12 cellular contexts compared by ENCODE assay signal in genomic region chr6:15265787-15266186, GRCh38. TPM values are rescaled to one million over a fixed set of nuclear protein-coding genes. Genes with fewer than 3 reads are reported as not detected.
A peak's percentile ranks its signal among the peaks of the same experiment; 100 is the strongest.
DNase-seq lines count a peak whose midpoint lies in the region; ATAC-seq, FAIRE-seq and TF ChIP-seq lines count a peak whose summit lies in the region.
"Had no signal": no experiment of that assay in that cellular context is flagged by ENCODE, and none has a peak within 500 bp of the region (broad histone marks: within the 10 kb centered on the region; RNA-seq: fewer than 3 reads in every experiment).

No MANE protein-coding gene starts in this region.

- H3K36me3 ChIP-seq in GM12878 (ENCODE audit: control insufficient read depth in 2 of 2, insufficient read depth in 2 of 2, low read length in 1 of 2): peaks cover 0 to 5% of the 10 kb centered on the region in 2 experiments; a peak in 2 of 4 replicates

- peak overlapping the region; percentile 24; the same call in 1 of the 2 replicates for H3K9ac ChIP-seq in GM12878 (ENCODE audit: control insufficient read depth, insufficient read depth, low read length)

- peak overlapping the region; percentile 81 for H3K4me2 ChIP-seq in GM12878 (ENCODE audit: control insufficient read depth, insufficient read depth)

- peaks cover 69% of the 10 kb centered on the region for H3K36me3 Mint-ChIP-seq in activated T-cell treated with anti-CD3 and anti-CD28 coated beads, Interleukin-2, amount 50 U/mL, for 24 hours (ENCODE audit: low read depth)

- peak overlapping the region; percentile 62 for H3K27ac ChIP-seq in GM12878 (ENCODE audit: control insufficient read depth, insufficient read depth)

- no peak for DNase-seq in activated T-cell treated with anti-CD3 and anti-CD28 coated beads, Interleukin-2, amount 50 U/mL, for 24 hours
- DNase-seq in activated T-cell treated with anti-CD3 and anti-CD28 coated beads for 4 hours (no peak), GM12878 (ENCODE audit: low read depth, low spot score) (no peak), lung microvascular endothelial cell (ENCODE audit: low read depth in 2 of 2) (peak; percentile 54 to 86), DMS114 treated with DMSO at 0.1 percent for 48 hours (lab: John Stamatoyannopoulos, UW; ENCODE audit: unreplicated experiment) (no peak), NCI-H2107 (lab: John Stamatoyannopoulos, UW) (no peak)
- no peak for DNase-seq in stimulated activated naive CD8-positive, alpha-beta T cell treated with anti-CD3 and anti-CD28 coated beads, Interleukin-15, amount 100 ng/mL, for 72 hours
- DNase-seq: activated effector memory CD4-positive, alpha-beta T cell treated with Interleukin-2 at 50 U/mL for 16 hours; effector CD8-positive, alpha-beta T cell; RPMI8226; stimulated activated CD4-positive, alpha-beta T cell treated with anti-CD3 and anti-CD28 coated beads, Interleukin-15, amount 100 ng/mL, for 24 hours had no signal

- H3K9me3 Mint-ChIP-seq in activated T-cell treated with anti-CD3 and anti-CD28 coated beads, Interleukin-2, amount 50 U/mL, for 24 hours: no peaks in the 10 kb centered on the region
- no peaks in the 10 kb centered on the region for H3K9me3 Mint-ChIP-seq in stimulated activated naive CD8-positive, alpha-beta T cell treated with anti-CD3 and anti-CD28 coated beads, Interleukin-15, amount 100 ng/mL, for 72 hours

- H3K4me1 Mint-ChIP-seq in activated T-cell treated with anti-CD3 and anti-CD28 coated beads, Interleukin-2, amount 50 U/mL, for 24 hours (ENCODE audit: low read depth): peaks cover 89% of the 10 kb centered on the region
- peaks cover 96% of the 10 kb centered on the region for H3K4me1 Mint-ChIP-seq in stimulated activated naive CD8-positive, alpha-beta T cell treated with anti-CD3 and anti-CD28 coated beads, Interleukin-15, amount 100 ng/mL, for 72 hours

- SMC1A ChIA-PET in GM12878 (lab: Charles Lee; ENCODE audit: uncharacterized antibody, unreplicated experiment): interaction anchor here (1.0 to 9.3 kb wide), 18 partner anchors 12 to 940 kb away, joined by 3 to 89 read pairs (median 6); no protein-coding TSS in a partner anchor

- TF ChIP-seq POLR2A in GM12878 (IDR thresholded peaks at IDR 0.05; ENCODE audit: low read depth, low read length): no peak

- in situ Hi-C loops in GM12878 (cut with MboI): no loop called here

- peaks cover 61% of the 10 kb centered on the region for H3K4me1 ChIP-seq in GM12878 (ENCODE audit: control insufficient read depth, insufficient read depth, low read length)

- H2AFZ ChIP-seq in GM12878 (ENCODE audit: control insufficient read depth, low read depth, low read length): no peak overlapping the region

- H4K20me1 ChIP-seq in GM12878 (ENCODE audit: control insufficient read depth, insufficient read depth): 0 out of 2 replicates have a peak, but pooled peaks cover 5% of the 10 kb centered on the region

- no peak overlapping the region for H3K4me3 Mint-ChIP-seq in activated T-cell treated with anti-CD3 and anti-CD28 coated beads, Interleukin-2, amount 50 U/mL, for 24 hours
- H3K4me3 Mint-ChIP-seq in stimulated activated naive CD8-positive, alpha-beta T cell treated with anti-CD3 and anti-CD28 coated beads, Interleukin-15, amount 100 ng/mL, for 72 hours: peak overlapping the region; percentile 48 to 73

- RAD21 ChIA-PET in GM12878 (lab: Charles Lee; ENCODE audit: unreplicated experiment): interaction anchor here (0.6 to 6.1 kb wide), 23 partner anchors 8 to 198 kb away, joined by 3 to 64 read pairs (median 5); partner anchors contain the start of gene JARID2

- H3K27ac Mint-ChIP-seq in activated T-cell treated with anti-CD3 and anti-CD28 coated beads, Interleukin-2, amount 50 U/mL, for 24 hours: peak overlapping the region; percentile 59
- H3K27ac Mint-ChIP-seq in stimulated activated naive CD8-positive, alpha-beta T cell treated with anti-CD3 and anti-CD28 coated beads, Interleukin-15, amount 100 ng/mL, for 72 hours: no peak overlapping the region

- TF ChIP-seq EP300 in GM12878 (IDR thresholded peaks at IDR 0.05; ENCODE audit: borderline replicate concordance in 1 of 2, control insufficient read depth in 1 of 2, low read depth in 2 of 2, low read length in 2 of 2): no peak

- TF ChIP-seq RAD21 in GM12878 (IDR thresholded peaks at IDR 0.05; ENCODE audit: insufficient read depth, low read depth, low read length): no peak

- FAIRE-seq in GM12878 (lab: Jason Lieb, UNC): no peak

- CTCF ChIA-PET in GM12878 (lab: Yijun Ruan, JAX): interaction anchor here (0.9 to 3.0 kb wide), 9 partner anchors 10 to 125 kb away, joined by 3 to 21 read pairs (median 5); no protein-coding TSS in a partner anchor

- no peaks in the 10 kb centered on the region for H3K9me3 ChIP-seq in GM12878 (replicated peaks; ENCODE audit: control insufficient read depth, insufficient read depth, low read length)

- intact Hi-C loops in GM12878 (cut with micrococcal nuclease; ENCODE audit: unreplicated experiment): loop anchor here (5.0 kb wide), 1 partner anchor 37 kb away; no protein-coding TSS in a partner anchor

- H3K27me3 ChIP-seq in GM12878 (replicated peaks in 1 of 2; ENCODE audit: control insufficient read depth in 2 of 2, insufficient read depth in 2 of 2, low read length in 1 of 2): no peaks in the 10 kb centered on the region

- WGBS in GM12878 (ENCODE audit: insufficient coverage, insufficient replicate concordance, low lambda C conversion rate, missing lambda C conversion rate): 43% methylated on average over 5 of the region's 5 CpGs

- peaks cover 94% of the 10 kb centered on the region for H3K79me2 ChIP-seq in GM12878 (ENCODE audit: control insufficient read depth, insufficient read depth, low read length)

- no peak for TF ChIP-seq CTCF in GM12878 (IDR thresholded peaks at IDR 0.05 in 2 of 3, conservative IDR thresholded peaks at IDR 0.05 in 1 of 3; ENCODE audit: control insufficient read depth in 2 of 3, extremely low read depth in 1 of 3, insufficient read depth in 1 of 3, low read depth in 3 of 3, low read length in 3 of 3)

- no TSS peak for BruUV-seq in GM12878 (replicated peaks; lab: Mats Ljungman, UMichigan)

- H3K27me3 Mint-ChIP-seq in activated T-cell treated with anti-CD3 and anti-CD28 coated beads, Interleukin-2, amount 50 U/mL, for 24 hours: no peaks in the 10 kb centered on the region
- H3K27me3 Mint-ChIP-seq in stimulated activated naive CD8-positive, alpha-beta T cell treated with anti-CD3 and anti-CD28 coated beads, Interleukin-15, amount 100 ng/mL, for 72 hours: no peaks in the 10 kb centered on the region

- POLR2A ChIA-PET in GM12878 (lab: Charles Lee): interaction anchor here (0.6 to 2.8 kb wide), 15 partner anchors 10 to 1407 kb away, joined by 3 to 12 read pairs (median 4); partner anchors contain the start of gene JARID2

- peak overlapping the region; percentile 26; the same call in 1 of the 2 replicates for H3K4me3 ChIP-seq in GM12878

- ATAC-seq in GM12878 (peak; percentile 3; the same call in 1 of the 3 replicates), HG03095 (IDR thresholded peaks at IDR 0.05; ENCODE audit: unreplicated experiment) (no peak)
- no peak for ATAC-seq in stimulated activated naive CD8-positive, alpha-beta T cell treated with anti-CD3 and anti-CD28 coated beads, Interleukin-15, amount 100 ng/mL, for 72 hours

TF ChIP-seq in GM12878, 131 proteins besides CTCF, POLR2A, EP300 and RAD21:
- TF ChIP-seq RB1 (IDR thresholded peaks at IDR 0.05; ENCODE audit: borderline replicate concordance) (no peak), RCOR1 (conservative IDR thresholded peaks at IDR 0.05; ENCODE audit: low read depth, low read length) (0 out of 2 replicates have a peak, but pooled peaks have one; percentile 37)

RNA-seq across cellular contexts. Expression of gene JARID2, which starts 19.9 kb away (rescaled TPM):
- 86.6 and 96.7 TPM in 2 replicates for total RNA-seq in GM12878 (2013; cell fraction: nucleolus; rRNA removed)
- 11.2 and 11.8 TPM in 2 replicates for total RNA-seq in GM12878 (2014; rRNA removed)
- total RNA-seq in GM12878 (2014; rRNA removed; fragmentation: Illumina TruSeq; extraction: Trizol): 12.4 and 13.4 TPM in 2 replicates
- 19.7 and 21.1 TPM in 2 replicates for total RNA-seq in GM12878 (2021)
- polyA plus RNA-seq in GM12878 (2011; ENCODE audit: low read depth): 5.4 TPM
- polyA plus RNA-seq in GM12878 (2011; rRNA removed): 17.9 and 21.6 TPM in 2 replicates
- polyA plus RNA-seq in GM12878 (2011; cell fraction: cytosol; rRNA removed): 20.8 and 21.1 TPM in 2 replicates
- polyA plus RNA-seq in GM12878 (2011; cell fraction: nucleus; rRNA removed): 42.4 and 49.0 TPM in 2 replicates
- polyA plus RNA-seq in GM12878 (2012): 11.3 and 12.0 TPM in 2 replicates
- polyA plus RNA-seq in GM12878 (2014; fragmentation: Illumina TruSeq; extraction: Trizol): 13.7 and 14.6 TPM in 2 replicates
- polyA plus RNA-seq in GM12878 (2014; fragmentation: Nextera tagmentation; extraction: Ambion mirVana): 1 to 10 TPM; 4.2 to 5.2 TPM
- polyA plus RNA-seq in GM12878 (2014; rRNA removed): 12.2 and 12.7 TPM in 2 replicates
- 1 to 10 TPM; 5.9 to 7.4 TPM for polyA plus RNA-seq in GM12878 (2016; fragmentation: Nextera tagmentation; extraction: Ambion mirVana)
- 33.6 and 37.9 TPM in 2 replicates for polyA minus RNA-seq in GM12878 (2011; rRNA and poly(A)+ RNA removed)
- polyA minus RNA-seq in GM12878 (2011; cell fraction: cytosol; rRNA and poly(A)+ RNA removed): 12.0 and 16.0 TPM in 2 replicates
- polyA minus RNA-seq in GM12878 (2011; cell fraction: nucleus; rRNA and poly(A)+ RNA removed): 29.5 and 42.3 TPM in 2 replicates
- total RNA-seq in lung microvascular endothelial cell: 7.0 and 11.7 TPM in 2 replicates

Comparison
In these comparisons a context has a peak if more than half of its experiments do, and no peak if none do; other contexts are left out.
1. DNase-seq: peak in lung microvascular endothelial cell (2 of 2); none in activated T-cell treated with anti-CD3 and anti-CD28 coated beads, Interleukin-2, amount 50 U/mL, for 24 hours (single experiment), activated T-cell treated with anti-CD3 and anti-CD28 coated beads for 4 hours (single experiment), GM12878 (single experiment), stimulated activated naive CD8-positive, alpha-beta T cell treated with anti-CD3 and anti-CD28 coated beads, Interleukin-15, amount 100 ng/mL, for 72 hours (0 of 2), DMS114 treated with DMSO at 0.1 percent for 48 hours (single experiment) and NCI-H2107 (single experiment).